ENCODE assay signal across 1 cellular context in genomic region chr12:111454716-111455447, GRCh38.
TF ChIP-seq lines count a peak whose summit lies in the region.

No MANE protein-coding gene starts in this region.

TF ChIP-seq in WTC11, 78 proteins besides CTCF, POLR2A, EP300 and RAD21 (continued from another document):
- TF ChIP-seq ZSCAN18 (CRISPR knock-in tag; IDR thresholded peaks at IDR 0.05): no peak
- TF ChIP-seq ELF4 (CRISPR knock-in tag; IDR thresholded peaks at IDR 0.05; ENCODE audit: low read depth): no peak
- TF ChIP-seq GRHL2 (CRISPR knock-in tag; IDR thresholded peaks at IDR 0.05; ENCODE audit: insufficient replicate concordance, severe bottlenecking): no peak
- TF ChIP-seq CDX4 (CRISPR knock-in tag; IDR thresholded peaks at IDR 0.05; ENCODE audit: borderline replicate concordance): no peak
- TF ChIP-seq E2F5 (CRISPR knock-in tag; IDR thresholded peaks at IDR 0.05): no peak
